1 cellular context compared by ENCODE assay signal in the genomic region with DNA sequence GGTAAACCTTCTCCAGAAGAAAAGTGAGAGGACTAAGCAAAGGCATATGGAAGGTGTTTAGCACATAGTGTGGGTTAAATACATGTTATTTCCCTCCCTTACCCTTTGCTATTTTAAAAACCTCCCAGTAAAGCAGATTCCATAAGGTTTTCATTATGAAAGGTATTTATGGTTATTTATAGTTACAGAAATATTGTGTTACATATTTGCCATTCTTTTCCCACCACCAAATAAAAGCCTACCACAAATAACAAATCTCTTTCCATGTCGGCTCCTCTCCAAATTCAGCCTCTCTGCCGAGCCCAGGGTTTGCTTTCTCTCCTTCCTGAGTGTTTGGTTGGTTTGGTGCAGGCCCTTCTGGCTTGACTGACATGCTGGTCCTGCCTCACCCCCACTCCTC.
TF ChIP-seq lines count a peak whose summit lies in the region.

No MANE protein-coding gene starts in this region.

TF ChIP-seq in SK-N-SH treated with all-trans-retinoic acid at 6 μM for 48 hours, 23 proteins besides CTCF, POLR2A, EP300 and RAD21 (continued from another document):
- TF ChIP-seq, protein P1, sequence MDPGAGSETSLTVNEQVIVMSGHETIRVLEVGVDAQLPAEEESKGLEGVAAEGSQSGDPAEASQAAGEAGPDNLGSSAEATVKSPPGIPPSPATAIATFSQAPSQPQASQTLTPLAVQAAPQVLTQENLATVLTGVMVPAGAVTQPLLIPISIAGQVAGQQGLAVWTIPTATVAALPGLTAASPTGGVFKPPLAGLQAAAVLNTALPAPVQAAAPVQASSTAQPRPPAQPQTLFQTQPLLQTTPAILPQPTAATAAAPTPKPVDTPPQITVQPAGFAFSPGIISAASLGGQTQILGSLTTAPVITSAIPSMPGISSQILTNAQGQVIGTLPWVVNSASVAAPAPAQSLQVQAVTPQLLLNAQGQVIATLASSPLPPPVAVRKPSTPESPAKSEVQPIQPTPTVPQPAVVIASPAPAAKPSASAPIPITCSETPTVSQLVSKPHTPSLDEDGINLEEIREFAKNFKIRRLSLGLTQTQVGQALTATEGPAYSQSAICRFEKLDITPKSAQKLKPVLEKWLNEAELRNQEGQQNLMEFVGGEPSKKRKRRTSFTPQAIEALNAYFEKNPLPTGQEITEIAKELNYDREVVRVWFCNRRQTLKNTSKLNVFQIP (CRISPR knock-in tag; IDR thresholded peaks at IDR 0.05; ENCODE audit: borderline replicate concordance, low read depth), result no peak
- TF ChIP-seq, protein P2, sequence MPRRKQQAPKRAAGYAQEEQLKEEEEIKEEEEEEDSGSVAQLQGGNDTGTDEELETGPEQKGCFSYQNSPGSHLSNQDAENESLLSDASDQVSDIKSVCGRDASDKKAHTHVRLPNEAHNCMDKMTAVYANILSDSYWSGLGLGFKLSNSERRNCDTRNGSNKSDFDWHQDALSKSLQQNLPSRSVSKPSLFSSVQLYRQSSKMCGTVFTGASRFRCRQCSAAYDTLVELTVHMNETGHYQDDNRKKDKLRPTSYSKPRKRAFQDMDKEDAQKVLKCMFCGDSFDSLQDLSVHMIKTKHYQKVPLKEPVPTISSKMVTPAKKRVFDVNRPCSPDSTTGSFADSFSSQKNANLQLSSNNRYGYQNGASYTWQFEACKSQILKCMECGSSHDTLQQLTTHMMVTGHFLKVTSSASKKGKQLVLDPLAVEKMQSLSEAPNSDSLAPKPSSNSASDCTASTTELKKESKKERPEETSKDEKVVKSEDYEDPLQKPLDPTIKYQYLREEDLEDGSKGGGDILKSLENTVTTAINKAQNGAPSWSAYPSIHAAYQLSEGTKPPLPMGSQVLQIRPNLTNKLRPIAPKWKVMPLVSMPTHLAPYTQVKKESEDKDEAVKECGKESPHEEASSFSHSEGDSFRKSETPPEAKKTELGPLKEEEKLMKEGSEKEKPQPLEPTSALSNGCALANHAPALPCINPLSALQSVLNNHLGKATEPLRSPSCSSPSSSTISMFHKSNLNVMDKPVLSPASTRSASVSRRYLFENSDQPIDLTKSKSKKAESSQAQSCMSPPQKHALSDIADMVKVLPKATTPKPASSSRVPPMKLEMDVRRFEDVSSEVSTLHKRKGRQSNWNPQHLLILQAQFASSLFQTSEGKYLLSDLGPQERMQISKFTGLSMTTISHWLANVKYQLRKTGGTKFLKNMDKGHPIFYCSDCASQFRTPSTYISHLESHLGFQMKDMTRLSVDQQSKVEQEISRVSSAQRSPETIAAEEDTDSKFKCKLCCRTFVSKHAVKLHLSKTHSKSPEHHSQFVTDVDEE (CRISPR knock-in tag; IDR thresholded peaks at IDR 0.05), result no peak
- TF ChIP-seq CSDC2 (CRISPR knock-in tag; IDR thresholded peaks at IDR 0.05), result no peak
- TF ChIP-seq ZFP3 (CRISPR knock-in tag; IDR thresholded peaks at IDR 0.05), result no peak
- no peak for TF ChIP-seq BACH2 (CRISPR knock-in tag; IDR thresholded peaks at IDR 0.05; ENCODE audit: borderline replicate concordance)
- no peak for TF ChIP-seq PPARA (CRISPR knock-in tag; IDR thresholded peaks at IDR 0.05; ENCODE audit: borderline replicate concordance)
- TF ChIP-seq ESRRG (CRISPR knock-in tag; IDR thresholded peaks at IDR 0.05), result no peak
- no peak for TF ChIP-seq ZNF8 (CRISPR knock-in tag; IDR thresholded peaks at IDR 0.05)
- TF ChIP-seq ZFP30 (CRISPR knock-in tag; IDR thresholded peaks at IDR 0.05), result no peak
- TF ChIP-seq, protein P3, sequence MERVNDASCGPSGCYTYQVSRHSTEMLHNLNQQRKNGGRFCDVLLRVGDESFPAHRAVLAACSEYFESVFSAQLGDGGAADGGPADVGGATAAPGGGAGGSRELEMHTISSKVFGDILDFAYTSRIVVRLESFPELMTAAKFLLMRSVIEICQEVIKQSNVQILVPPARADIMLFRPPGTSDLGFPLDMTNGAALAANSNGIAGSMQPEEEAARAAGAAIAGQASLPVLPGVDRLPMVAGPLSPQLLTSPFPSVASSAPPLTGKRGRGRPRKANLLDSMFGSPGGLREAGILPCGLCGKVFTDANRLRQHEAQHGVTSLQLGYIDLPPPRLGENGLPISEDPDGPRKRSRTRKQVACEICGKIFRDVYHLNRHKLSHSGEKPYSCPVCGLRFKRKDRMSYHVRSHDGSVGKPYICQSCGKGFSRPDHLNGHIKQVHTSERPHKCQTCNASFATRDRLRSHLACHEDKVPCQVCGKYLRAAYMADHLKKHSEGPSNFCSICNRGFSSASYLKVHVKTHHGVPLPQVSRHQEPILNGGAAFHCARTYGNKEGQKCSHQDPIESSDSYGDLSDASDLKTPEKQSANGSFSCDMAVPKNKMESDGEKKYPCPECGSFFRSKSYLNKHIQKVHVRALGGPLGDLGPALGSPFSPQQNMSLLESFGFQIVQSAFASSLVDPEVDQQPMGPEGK (CRISPR knock-in tag; IDR thresholded peaks at IDR 0.05; ENCODE audit: borderline replicate concordance), result no peak
- TF ChIP-seq, protein P4, sequence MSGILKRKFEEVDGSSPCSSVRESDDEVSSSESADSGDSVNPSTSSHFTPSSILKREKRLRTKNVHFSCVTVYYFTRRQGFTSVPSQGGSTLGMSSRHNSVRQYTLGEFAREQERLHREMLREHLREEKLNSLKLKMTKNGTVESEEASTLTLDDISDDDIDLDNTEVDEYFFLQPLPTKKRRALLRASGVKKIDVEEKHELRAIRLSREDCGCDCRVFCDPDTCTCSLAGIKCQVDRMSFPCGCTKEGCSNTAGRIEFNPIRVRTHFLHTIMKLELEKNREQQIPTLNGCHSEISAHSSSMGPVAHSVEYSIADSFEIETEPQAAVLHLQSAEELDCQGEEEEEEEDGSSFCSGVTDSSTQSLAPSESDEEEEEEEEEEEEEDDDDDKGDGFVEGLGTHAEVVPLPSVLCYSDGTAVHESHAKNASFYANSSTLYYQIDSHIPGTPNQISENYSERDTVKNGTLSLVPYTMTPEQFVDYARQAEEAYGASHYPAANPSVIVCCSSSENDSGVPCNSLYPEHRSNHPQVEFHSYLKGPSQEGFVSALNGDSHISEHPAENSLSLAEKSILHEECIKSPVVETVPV (CRISPR knock-in tag; IDR thresholded peaks at IDR 0.05), result no peak
- no peak for TF ChIP-seq ARNTL (CRISPR knock-in tag; IDR thresholded peaks at IDR 0.05; ENCODE audit: borderline replicate concordance, low read depth)
- TF ChIP-seq OSR1 (CRISPR knock-in tag; IDR thresholded peaks at IDR 0.05), result no peak
- TF ChIP-seq ZNF565 (CRISPR knock-in tag; conservative IDR thresholded peaks at IDR 0.05; ENCODE audit: low read depth), result no peak
TF ChIP-seq in SK-N-SH treated with all-trans-retinoic acid at 6 μM for 48 hours: peak in this region for 0.
